In genomic region chr5:179839328-179840256, GRCh38 we compare ENCODE assay signal across 1 cellular context.
TF ChIP-seq lines count a peak whose summit lies in the region.

No MANE protein-coding gene starts in this region.

TF ChIP-seq in H1, 55 proteins besides CTCF, POLR2A, EP300 and RAD21:
- 0 out of 2 replicates have a peak, but pooled peaks have one; percentile 13 for TF ChIP-seq POLR2AphosphoS5 (IDR thresholded peaks at IDR 0.05; ENCODE audit: low read depth, low read length)
- TF ChIP-seq SRF (IDR thresholded peaks at IDR 0.05; ENCODE audit: low read depth, low read length), result no peak
- no peak for TF ChIP-seq CBX5 (IDR thresholded peaks at IDR 0.05; ENCODE audit: low read depth, low read length)
- TF ChIP-seq KDM1A (IDR thresholded peaks at IDR 0.05; ENCODE audit: borderline replicate concordance, low read length), result no peak
- TF ChIP-seq SIN3A (conservative IDR thresholded peaks at IDR 0.05 in 1 of 2, IDR thresholded peaks at IDR 0.05 in 1 of 2; ENCODE audit: low read depth in 1 of 2, low read length in 2 of 2), result no peak
